Comparison of ENCODE assay signal across 8 cellular contexts in genomic region chr16:54929090-54930033, GRCh38. TPM values are rescaled to one million over a fixed set of nuclear protein-coding genes. Genes with fewer than 3 reads are reported as not detected.
DNase-seq lines count a peak whose midpoint lies in the region; ATAC-seq lines count a peak whose summit lies in the region.

No MANE protein-coding gene starts in this region.

- H3K9me3 Mint-ChIP-seq in CD4-positive, CD25-positive, alpha-beta regulatory T cell, result peaks cover 0 to 17% (median 7%) of the 10 kb centered on the region in 7 donors
- peaks cover 2% of the 10 kb centered on the region for H3K9me3 Mint-ChIP-seq in activated CD8-positive, alpha-beta T cell treated with anti-CD3 and anti-CD28 coated beads, Interleukin-2, amount 10 ng/mL, durations not matched to agents 7 days and 5 days (ENCODE audit: insufficient read depth)
- H3K9me3 Mint-ChIP-seq in effector memory CD8-positive, alpha-beta T cell, result peaks cover 0 to 5% of the 10 kb centered on the region in 2 donors

- H3K36me3 ChIP-seq in CD4-positive, CD25-positive, alpha-beta regulatory T cell (ENCODE audit: control insufficient read depth, insufficient read depth, low read length), result no peaks in the 10 kb centered on the region

- H3K4me1 ChIP-seq in CD4-positive, CD25-positive, alpha-beta regulatory T cell (ENCODE audit: control insufficient read depth, insufficient read depth, low read length, poor library complexity, severe bottlenecking), result peaks cover 38% of the 10 kb centered on the region

- DNase-seq in CD4-positive, CD25-positive, alpha-beta regulatory T cell, result peak; percentile 89 to 92 (median 90)
- peak; percentile 99 for DNase-seq in NCI-H82 (lab: John Stamatoyannopoulos, UW)
- peak; percentile 97 for DNase-seq in activated CD8-positive, alpha-beta T cell treated with anti-CD3 and anti-CD28 coated beads, Interleukin-2, amount 10 ng/mL, durations not matched to agents 7 days and 5 days
- DNase-seq in effector memory CD8-positive, alpha-beta T cell, result peak; percentile 74 to 86 (median 86)
- DNase-seq in mesenteric fat pad (ENCODE audit: low spot score), result peak; percentile 99
- peak; percentile 81 for DNase-seq in stimulated activated CD8-positive, alpha-beta memory T cell treated with anti-CD3 and anti-CD28 coated beads, Interleukin-12 subunit alpha, Interleukin-12 subunit beta, amount 100 ng/mL, for 4 hours (ENCODE audit: low read depth)

- H3K36me3 Mint-ChIP-seq in CD4-positive, CD25-positive, alpha-beta regulatory T cell, result no peaks in the 10 kb centered on the region
- peaks cover 12% of the 10 kb centered on the region for H3K36me3 Mint-ChIP-seq in activated CD8-positive, alpha-beta T cell treated with anti-CD3 and anti-CD28 coated beads, Interleukin-2, amount 10 ng/mL, durations not matched to agents 7 days and 5 days (ENCODE audit: low read depth)
- H3K36me3 Mint-ChIP-seq in effector memory CD8-positive, alpha-beta T cell (ENCODE audit: insufficient read depth), result peaks cover 13% of the 10 kb centered on the region

- peaks cover 2 to 4% of the 10 kb centered on the region in 2 experiments for H3K9me3 ChIP-seq in CD4-positive, CD25-positive, alpha-beta regulatory T cell (ENCODE audit: control insufficient read depth in 2 of 2, low read length in 2 of 2)

- CTCF ChIA-PET in activated CD8-positive, alpha-beta T cell treated with anti-CD3 and anti-CD28 coated beads, Interleukin-2, amount 10 ng/mL, durations not matched to agents 7 days and 5 days (lab: Charles Lee), result no interaction called here

- POLR2A ChIA-PET in activated CD8-positive, alpha-beta T cell treated with anti-CD3 and anti-CD28 coated beads, Interleukin-2, amount 10 ng/mL, durations not matched to agents 7 days and 5 days (lab: Charles Lee), result no interaction called here

- no peak overlapping the region for H3K27ac ChIP-seq in CD4-positive, CD25-positive, alpha-beta regulatory T cell (ENCODE audit: insufficient read depth, low read length, poor library complexity, severe bottlenecking)

- peak overlapping the region; percentile 61 for H3K4me3 ChIP-seq in CD4-positive, CD25-positive, alpha-beta regulatory T cell (ENCODE audit: low read depth, low read length)

- H3K4me1 Mint-ChIP-seq in CD4-positive, CD25-positive, alpha-beta regulatory T cell, result peaks cover 5 to 40% (median 18%) of the 10 kb centered on the region in 4 donors
- peaks cover 35% of the 10 kb centered on the region for H3K4me1 Mint-ChIP-seq in activated CD8-positive, alpha-beta T cell treated with anti-CD3 and anti-CD28 coated beads, Interleukin-2, amount 10 ng/mL, durations not matched to agents 7 days and 5 days (ENCODE audit: low read depth)
- H3K4me1 Mint-ChIP-seq in effector memory CD8-positive, alpha-beta T cell (ENCODE audit: low read depth in 2 of 2), result peaks cover 22 to 27% of the 10 kb centered on the region in 2 donors

- H3K27ac Mint-ChIP-seq in CD4-positive, CD25-positive, alpha-beta regulatory T cell, result peak overlapping the region in 2 of 3 donors; percentile 43 to 48
- H3K27ac Mint-ChIP-seq in activated CD8-positive, alpha-beta T cell treated with anti-CD3 and anti-CD28 coated beads, Interleukin-2, amount 10 ng/mL, durations not matched to agents 7 days and 5 days, result peak overlapping the region; percentile 82
- peak overlapping the region; percentile 19 to 37 for H3K27ac Mint-ChIP-seq in effector memory CD8-positive, alpha-beta T cell

- H3K27me3 Mint-ChIP-seq in CD4-positive, CD25-positive, alpha-beta regulatory T cell, result peaks cover 77% of the 10 kb centered on the region
- H3K27me3 Mint-ChIP-seq in activated CD8-positive, alpha-beta T cell treated with anti-CD3 and anti-CD28 coated beads, Interleukin-2, amount 10 ng/mL, durations not matched to agents 7 days and 5 days (ENCODE audit: low read depth), result peaks cover 61% of the 10 kb centered on the region
- H3K27me3 Mint-ChIP-seq in effector memory CD8-positive, alpha-beta T cell, result peaks cover 57 to 72% of the 10 kb centered on the region in 2 donors

- H3K27me3 ChIP-seq in CD4-positive, CD25-positive, alpha-beta regulatory T cell (ENCODE audit: control insufficient read depth, insufficient read depth, low read length), result peaks cover 37% of the 10 kb centered on the region

- peak overlapping the region; percentile 93 to 99 (median 96) for H3K4me3 Mint-ChIP-seq in CD4-positive, CD25-positive, alpha-beta regulatory T cell
- H3K4me3 Mint-ChIP-seq in activated CD8-positive, alpha-beta T cell treated with anti-CD3 and anti-CD28 coated beads, Interleukin-2, amount 10 ng/mL, durations not matched to agents 7 days and 5 days, result peak overlapping the region; percentile 81
- peak overlapping the region; percentile 81 to 83 for H3K4me3 Mint-ChIP-seq in effector memory CD8-positive, alpha-beta T cell

- peak; percentile 95 to 97 for ATAC-seq in CD4-positive, CD25-positive, alpha-beta regulatory T cell (ENCODE audit: low read depth in 2 of 2)
- ATAC-seq in GM19452 (IDR thresholded peaks at IDR 0.05; ENCODE audit: unreplicated experiment) (peak; percentile 91), HG03575 (IDR thresholded peaks at IDR 0.05; ENCODE audit: extremely low read depth, insufficient number of reproducible peaks, low FRiP score, unreplicated experiment) (peak; percentile 72)
- ATAC-seq in activated CD8-positive, alpha-beta T cell treated with anti-CD3 and anti-CD28 coated beads, Interleukin-2, amount 10 ng/mL, durations not matched to agents 7 days and 5 days, result peak; percentile 95
- ATAC-seq in effector memory CD8-positive, alpha-beta T cell (replicated peaks), result peak; percentile 93

RNA-seq across cellular contexts. Expression of gene IRX5, which starts 1.3 kb away (rescaled TPM):
- 0.15 TPM for total RNA-seq in CD4-positive, CD25-positive, alpha-beta regulatory T cell
- polyA plus RNA-seq in CD4-positive, CD25-positive, alpha-beta regulatory T cell, result not detected
- total RNA-seq in activated CD8-positive, alpha-beta T cell treated with anti-CD3 and anti-CD28 coated beads, Interleukin-2, amount 10 ng/mL, durations not matched to agents 7 days and 5 days, result not detected
- total RNA-seq in mesenteric fat pad, result not detected

Comparison
In these comparisons a context has a peak if more than half of its experiments do, and no peak if none do; other contexts are left out.
1. H3K27ac Mint-ChIP-seq: peak in every context shown above with its lines; median percentile 82 in activated CD8-positive, alpha-beta T cell treated with anti-CD3 and anti-CD28 coated beads, Interleukin-2, amount 10 ng/mL, durations not matched to agents 7 days and 5 days; 46 in CD4-positive, CD25-positive, alpha-beta regulatory T cell; 28 in effector memory CD8-positive, alpha-beta T cell.